In the genomic region with DNA sequence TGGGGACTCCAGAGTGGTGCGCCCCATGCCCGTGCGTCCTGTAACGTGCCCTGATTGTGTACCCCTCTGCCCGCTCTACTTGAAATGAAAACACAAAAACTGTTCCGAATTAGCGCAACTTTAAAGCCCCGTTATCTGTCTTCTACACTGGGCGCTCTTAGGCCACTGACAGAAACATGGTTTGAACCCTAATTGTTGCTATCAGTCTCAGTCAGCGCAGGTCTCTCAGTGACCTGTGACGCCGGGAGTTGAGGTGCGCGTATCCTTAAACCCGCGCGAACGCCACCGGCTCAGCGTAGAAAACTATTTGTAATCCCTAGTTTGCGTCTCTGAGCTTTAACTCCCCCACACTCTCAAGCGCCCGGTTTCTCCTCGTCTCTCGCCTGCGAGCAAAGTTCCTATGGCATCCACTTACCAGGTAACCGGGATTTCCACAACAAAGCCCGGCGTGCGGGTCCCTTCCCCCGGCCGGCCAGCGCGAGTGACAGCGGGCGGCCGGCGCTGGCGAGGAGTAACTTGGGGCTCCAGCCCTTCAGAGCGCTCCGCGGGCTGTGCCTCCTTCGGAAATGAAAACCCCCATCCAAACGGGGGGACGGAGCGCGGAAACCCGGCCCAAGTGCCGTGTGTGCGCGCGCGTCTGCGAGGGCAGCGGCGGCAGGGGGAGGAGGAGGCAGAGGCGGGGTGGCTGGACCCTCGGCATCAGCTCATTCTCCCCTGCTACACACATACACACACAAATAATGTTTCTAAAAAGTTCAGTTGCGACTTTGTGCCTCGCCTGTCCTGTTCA, we compare ENCODE assay signal across 8 cellular contexts. TPM values are rescaled to one million over a fixed set of nuclear protein-coding genes. Genes with fewer than 3 reads are reported as not detected.
A peak's percentile ranks its signal among the peaks of the same experiment; 100 is the strongest.
DNase-seq lines count a peak whose midpoint lies in the region; ATAC-seq and TF ChIP-seq lines count a peak whose summit lies in the region.

No MANE protein-coding gene starts in this region.

- H3K9ac ChIP-seq in endocrine pancreas (ENCODE audit: control insufficient read depth, insufficient read depth, low read length): peak overlapping the region; percentile 84

- H3K27me3 ChIP-seq in endocrine pancreas (ENCODE audit: control insufficient read depth, insufficient read depth, low read length): no peaks in the 10 kb centered on the region
- H3K27me3 ChIP-seq in mononuclear cell (ENCODE audit: insufficient read depth, low read length): peaks cover 45% of the 10 kb centered on the region
- H3K27me3 ChIP-seq in testis: no peaks in the 10 kb centered on the region

- 0% methylated on average over 42 to 57 of the region's 60 CpGs for WGBS in testis, 2 donors

- intact Hi-C loops in activated CD4-positive, alpha-beta T cell treated with anti-CD3 and anti-CD28 coated beads for 36 hours (cut with DNase I, micrococcal nuclease): loop anchor here (2.0 to 10.0 kb wide), 8 partner anchors 62 to 1138 kb away; a partner anchor contains a TSS
- intact Hi-C loops in testis (cut with DNase I; ENCODE audit: low total_unique reads): no loop called here

- DNase-seq in stimulated activated CD4-positive, alpha-beta T cell treated with anti-CD3 and anti-CD28 coated beads, Interleukin-12 subunit alpha, Interleukin-12 subunit beta, amount 100 ng/mL, for 24 hours (ENCODE audit: low read depth in 2 of 2): peak; percentile 11 to 28
- no peak for DNase-seq in stimulated activated CD4-positive, alpha-beta T cell treated with anti-CD3 and anti-CD28 coated beads, Interleukin-2, amount 100 ng/mL, for 48 hours
- peak; percentile 59 for DNase-seq in activated CD4-positive, alpha-beta T cell treated with anti-CD3 and anti-CD28 coated beads for 36 hours
- peak; percentile 52 for DNase-seq in testis
- no peak for DNase-seq in SKM-1 (lab: John Stamatoyannopoulos, UW; ENCODE audit: unreplicated experiment)
- DNase-seq in SIG-M5 (lab: John Stamatoyannopoulos, UW): no peak

- peak; percentile 24 for ATAC-seq in activated CD4-positive, alpha-beta T cell treated with anti-CD3 and anti-CD28 coated beads for 36 hours

- H3K4me3 Mint-ChIP-seq in activated CD4-positive, alpha-beta T cell treated with anti-CD3 and anti-CD28 coated beads for 36 hours: peak overlapping the region; percentile 86

- peak overlapping the region; percentile 87 for H3K27ac Mint-ChIP-seq in activated CD4-positive, alpha-beta T cell treated with anti-CD3 and anti-CD28 coated beads for 36 hours

- POLR2A ChIA-PET in activated CD4-positive, alpha-beta T cell treated with anti-CD3 and anti-CD28 coated beads for 36 hours (lab: Charles Lee): no interaction called here

- no peak for TF ChIP-seq CTCF in testis (IDR thresholded peaks at IDR 0.05)

- H3K4me1 Mint-ChIP-seq in activated CD4-positive, alpha-beta T cell treated with anti-CD3 and anti-CD28 coated beads for 36 hours: peaks cover 50% of the 10 kb centered on the region

- H3K27ac ChIP-seq in testis: peak overlapping the region; percentile 96

- H3K36me3 ChIP-seq in endocrine pancreas (ENCODE audit: control insufficient read depth, insufficient read depth, low read length): no peaks in the 10 kb centered on the region
- H3K36me3 ChIP-seq in testis (ENCODE audit: low read depth, missing control alignments): no peaks in the 10 kb centered on the region

- H3K36me3 Mint-ChIP-seq in activated CD4-positive, alpha-beta T cell treated with anti-CD3 and anti-CD28 coated beads for 36 hours (ENCODE audit: low read depth): no peaks in the 10 kb centered on the region

- peaks cover 26% of the 10 kb centered on the region for H3K27me3 Mint-ChIP-seq in activated CD4-positive, alpha-beta T cell treated with anti-CD3 and anti-CD28 coated beads for 36 hours

- H3K4me1 ChIP-seq in endocrine pancreas (ENCODE audit: control insufficient read depth, insufficient read depth, low read length) (peaks cover 8% of the 10 kb centered on the region), mononuclear cell (ENCODE audit: insufficient read depth, low read length) (peaks cover 32% of the 10 kb centered on the region), testis (peaks cover 23% of the 10 kb centered on the region)

- H3K9me3 Mint-ChIP-seq in activated CD4-positive, alpha-beta T cell treated with anti-CD3 and anti-CD28 coated beads for 36 hours (ENCODE audit: low read depth): no peaks in the 10 kb centered on the region

- no peak for TF ChIP-seq POLR2A in testis (IDR thresholded peaks at IDR 0.05)

- H3K9me3 ChIP-seq in endocrine pancreas (ENCODE audit: control insufficient read depth, low read length): no peaks in the 10 kb centered on the region
- H3K9me3 ChIP-seq in mononuclear cell (ENCODE audit: low read depth, low read length): no peaks in the 10 kb centered on the region
- H3K9me3 ChIP-seq in testis: no peaks in the 10 kb centered on the region

- peak overlapping the region; percentile 61 for H3K4me3 ChIP-seq in endocrine pancreas (ENCODE audit: control insufficient read depth, insufficient read depth, low read length)
- H3K4me3 ChIP-seq in mononuclear cell (ENCODE audit: low read length): peak overlapping the region; percentile 57
- H3K4me3 ChIP-seq in testis: peak overlapping the region; percentile 78 to 84

- CTCF ChIA-PET in activated CD4-positive, alpha-beta T cell treated with anti-CD3 and anti-CD28 coated beads for 36 hours (lab: Charles Lee): interaction anchor here (0.5 to 0.9 kb wide), 2 partner anchors 16 to 1061 kb away, joined by 3 read pairs; no protein-coding TSS in a partner anchor

RNA-seq across cellular contexts. Expression of a gene that starts 0.7 kb away (rescaled TPM):
- under 1 TPM; 0.93 to 0.96 TPM for total RNA-seq in activated CD4-positive, alpha-beta T cell treated with anti-CD3 and anti-CD28 coated beads for 36 hours
- 4.4 TPM for total RNA-seq in mononuclear cell
- total RNA-seq in testis: 10 to 100 TPM; 30.4 to 36.1 TPM
- 12.4 TPM for polyA plus RNA-seq in testis (ENCODE audit: insufficient read depth, low read depth, low replicate concordance)

Comparison
In these comparisons a context has a peak if more than half of its experiments do, and no peak if none do; other contexts are left out.
1. DNase-seq: peak in stimulated activated CD4-positive, alpha-beta T cell treated with anti-CD3 and anti-CD28 coated beads, Interleukin-12 subunit alpha, Interleukin-12 subunit beta, amount 100 ng/mL, for 24 hours (2 of 2), activated CD4-positive, alpha-beta T cell treated with anti-CD3 and anti-CD28 coated beads for 36 hours (single experiment) and testis (single experiment); none in stimulated activated CD4-positive, alpha-beta T cell treated with anti-CD3 and anti-CD28 coated beads, Interleukin-2, amount 100 ng/mL, for 48 hours (0 of 2), SKM-1 (single experiment) and SIG-M5 (single experiment).
2. Peak in every context shown above with its lines, with median percentiles within 50 percentile points of each other: H3K4me3 ChIP-seq.